1 cellular context compared by ENCODE assay signal in the genomic region with DNA sequence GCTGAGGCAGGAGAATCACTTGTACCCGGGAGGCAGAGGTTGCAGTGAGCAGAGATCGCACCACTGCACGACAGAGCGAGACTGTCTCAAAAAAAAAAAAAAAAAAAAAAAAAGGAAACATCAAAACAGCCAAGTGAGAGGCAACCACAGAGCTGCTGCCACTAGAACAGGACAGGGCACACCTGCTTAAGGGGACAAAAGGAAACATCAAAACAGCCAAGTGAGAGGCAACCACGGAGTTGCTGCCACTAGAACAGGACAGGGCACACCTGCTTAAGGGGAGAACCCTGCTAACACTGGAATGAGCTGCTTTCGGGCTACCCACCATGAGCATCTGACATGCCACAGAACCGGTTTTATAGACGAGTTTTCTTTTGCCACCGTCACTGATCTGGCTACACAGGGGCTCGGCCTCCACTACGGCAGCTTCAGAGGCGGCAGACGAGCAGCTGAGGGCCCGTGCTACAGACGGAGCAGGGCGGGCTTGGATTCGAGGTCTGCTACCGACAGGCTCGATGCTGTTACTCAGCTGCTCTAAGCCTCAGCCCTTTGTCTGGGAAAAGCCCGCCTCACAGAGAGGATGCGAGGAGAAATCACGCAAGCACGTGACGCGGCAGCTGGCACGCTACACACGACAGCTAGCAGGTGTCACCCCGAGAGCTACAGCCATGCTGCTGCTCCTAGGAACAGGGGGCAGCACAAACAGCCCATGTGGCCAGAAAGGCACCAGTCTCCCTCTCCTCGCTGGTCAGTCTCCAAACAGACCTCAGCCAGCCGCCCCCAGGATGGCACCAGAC.
TF ChIP-seq lines count a peak whose summit lies in the region.

No MANE protein-coding gene starts in this region.

TF ChIP-seq in HEK293, 187 proteins besides CTCF, POLR2A, EP300 and RAD21 (continued from another document):
- TF ChIP-seq ZNF585B (tag by site-specific recombination; IDR thresholded peaks at IDR 0.05) (peak; percentile 95), YY2 (tag by site-specific recombination; IDR thresholded peaks at IDR 0.05) (no peak)
TF ChIP-seq in HEK293: peak in this region for 1.
